20 cellular contexts compared by ENCODE assay signal in genomic region chr12:6476496-6476895, GRCh38. TPM values are rescaled to one million over a fixed set of nuclear protein-coding genes. Genes with fewer than 3 reads are reported as not detected.
A peak's percentile ranks its signal among the peaks of the same experiment; 100 is the strongest.
DNase-seq lines count a peak whose midpoint lies in the region; ATAC-seq and TF ChIP-seq lines count a peak whose summit lies in the region.
"Had no signal": no experiment of that assay in that cellular context is flagged by ENCODE, and none has a peak within 500 bp of the region (broad histone marks: within the 10 kb centered on the region; RNA-seq: fewer than 3 reads in every experiment).

No MANE protein-coding gene starts in this region.

- no peak for TF ChIP-seq CTCF in AG09319 (IDR thresholded peaks at IDR 0.05; ENCODE audit: low read depth, low read length)

- H4K8ac ChIP-seq in trophoblast cell (ENCODE audit: low read depth, low read length) = no peak overlapping the region

- no peaks in the 10 kb centered on the region for H3K9me3 Mint-ChIP-seq in activated CD8-positive, alpha-beta T cell treated with anti-CD3 and anti-CD28 coated beads, Interleukin-2, amount 10 ng/mL, durations not matched to agents 7 days and 5 days (ENCODE audit: insufficient read depth)
- H3K9me3 Mint-ChIP-seq: central memory CD8-positive, alpha-beta T cell had no signal

- CTCF ChIA-PET in activated CD8-positive, alpha-beta T cell treated with anti-CD3 and anti-CD28 coated beads, Interleukin-2, amount 10 ng/mL, durations not matched to agents 7 days and 5 days (lab: Charles Lee) = no interaction called here

- H3K4me3 ChIP-seq in trophoblast cell (ENCODE audit: low read depth, low read length) = no peak overlapping the region
- H3K4me3 ChIP-seq: thyroid gland had no signal

- no peak overlapping the region for H2AK5ac ChIP-seq in trophoblast cell (ENCODE audit: low read length)

- H3K4me1 ChIP-seq in trophoblast cell (ENCODE audit: control insufficient read depth in 1 of 2, insufficient read depth in 2 of 2, low read length in 2 of 2) = peaks cover 8 to 13% of the 10 kb centered on the region in 2 experiments
- H3K4me1 ChIP-seq: BE2C, thyroid gland had no signal

- peaks cover 7% of the 10 kb centered on the region for H3K9me3 ChIP-seq in trophoblast cell (ENCODE audit: insufficient read depth, low read depth, low read length)
- H3K9me3 ChIP-seq: BE2C, thyroid gland had no signal

- H3K79me1 ChIP-seq in trophoblast cell (ENCODE audit: low read length) = peaks cover 10% of the 10 kb centered on the region

- POLR2A ChIA-PET in activated CD8-positive, alpha-beta T cell treated with anti-CD3 and anti-CD28 coated beads, Interleukin-2, amount 10 ng/mL, durations not matched to agents 7 days and 5 days (lab: Charles Lee) = no interaction called here

- peak overlapping the region; percentile 90 for H2BK5ac ChIP-seq in trophoblast cell (ENCODE audit: low read depth, low read length, poor library complexity)

- H4K91ac ChIP-seq in trophoblast cell (ENCODE audit: low read depth, low read length) = peak overlapping the region; percentile 84

- no peak overlapping the region for H2BK12ac ChIP-seq in trophoblast cell (ENCODE audit: low read length)

- no peaks in the 10 kb centered on the region for H3K27me3 ChIP-seq in trophoblast cell (ENCODE audit: insufficient read depth, low read length)
- H3K27me3 ChIP-seq: BE2C, thyroid gland had no signal

- H3K27ac ChIP-seq in trophoblast cell (ENCODE audit: low read depth, low read length) = peak overlapping the region; percentile 98
- H3K27ac ChIP-seq: epithelial cell of prostate, thyroid gland had no signal

- H3K14ac ChIP-seq in trophoblast cell (ENCODE audit: low read length) = no peak overlapping the region

- H3K27ac Mint-ChIP-seq in activated CD8-positive, alpha-beta T cell treated with anti-CD3 and anti-CD28 coated beads, Interleukin-2, amount 10 ng/mL, durations not matched to agents 7 days and 5 days = no peak overlapping the region

- H3K4me3 Mint-ChIP-seq in activated CD8-positive, alpha-beta T cell treated with anti-CD3 and anti-CD28 coated beads, Interleukin-2, amount 10 ng/mL, durations not matched to agents 7 days and 5 days = no peak overlapping the region
- H3K4me3 Mint-ChIP-seq: central memory CD8-positive, alpha-beta T cell had no signal

- no peak overlapping the region for H3K9ac ChIP-seq in trophoblast cell (ENCODE audit: low read length)

- peaks cover 9% of the 10 kb centered on the region for H3K4me1 Mint-ChIP-seq in activated CD8-positive, alpha-beta T cell treated with anti-CD3 and anti-CD28 coated beads, Interleukin-2, amount 10 ng/mL, durations not matched to agents 7 days and 5 days (ENCODE audit: low read depth)

- H3K23ac ChIP-seq in trophoblast cell (ENCODE audit: low read length) = no peak overlapping the region

- H3K27me3 Mint-ChIP-seq in activated CD8-positive, alpha-beta T cell treated with anti-CD3 and anti-CD28 coated beads, Interleukin-2, amount 10 ng/mL, durations not matched to agents 7 days and 5 days (ENCODE audit: low read depth) = peaks cover 12% of the 10 kb centered on the region
- H3K27me3 Mint-ChIP-seq: central memory CD8-positive, alpha-beta T cell had no signal

- peak overlapping the region; percentile 39 for H2BK120ac ChIP-seq in trophoblast cell (ENCODE audit: insufficient read depth, low read length, poor library complexity)

- H3K4me2 ChIP-seq in trophoblast cell (ENCODE audit: low read length) = peak overlapping the region; percentile 10

- H3K36me3 Mint-ChIP-seq in activated CD8-positive, alpha-beta T cell treated with anti-CD3 and anti-CD28 coated beads, Interleukin-2, amount 10 ng/mL, durations not matched to agents 7 days and 5 days (ENCODE audit: low read depth) = no peaks in the 10 kb centered on the region

- WGBS in trophoblast cell (ENCODE audit: extremely low coverage, insufficient coverage, insufficient read length) = no CpG with 5 or more reads among the region's 3 CpGs

- ATAC-seq in GM18909 (IDR thresholded peaks at IDR 0.05; ENCODE audit: poor library complexity, unreplicated experiment) (no peak), GM21786 (IDR thresholded peaks at IDR 0.05; ENCODE audit: unreplicated experiment) (no peak)
- ATAC-seq in activated CD8-positive, alpha-beta T cell treated with anti-CD3 and anti-CD28 coated beads, Interleukin-2, amount 10 ng/mL, durations not matched to agents 7 days and 5 days = no peak

- H4K12ac ChIP-seq in trophoblast cell (ENCODE audit: low read depth, low read length) = no peak overlapping the region

- no peak overlapping the region for H3K18ac ChIP-seq in trophoblast cell (ENCODE audit: low read length)

- no peak overlapping the region for H3K4ac ChIP-seq in trophoblast cell (ENCODE audit: low read depth, low read length)

- no peaks in the 10 kb centered on the region for H3K79me2 ChIP-seq in trophoblast cell (ENCODE audit: control insufficient read depth, insufficient read depth, low read length, poor library complexity)

- H2AFZ ChIP-seq in trophoblast cell (ENCODE audit: insufficient read depth, low read length, poor library complexity) = no peak overlapping the region

- no peaks in the 10 kb centered on the region for H3K36me3 ChIP-seq in trophoblast cell (ENCODE audit: control insufficient read depth in 1 of 2, insufficient read depth in 2 of 2, low read length in 2 of 2)
- H3K36me3 ChIP-seq: BE2C, thyroid gland had no signal

- DNase-seq in AG09319 (ENCODE audit: extremely low read depth, low read depth) = peak; percentile 67
- peak; percentile 88 for DNase-seq in NCI-H226
- peak; percentile 78 for DNase-seq in fibroblast of gingiva (ENCODE audit: low read depth)
- DNase-seq in trophoblast cell = peak; percentile 41 to 58
- no peak for DNase-seq in activated CD8-positive, alpha-beta memory T cell treated with anti-CD3 and anti-CD28 coated beads, Interleukin-2, amount 50 U/mL, for 48 hours
- DNase-seq in activated CD8-positive, alpha-beta T cell treated with anti-CD3 and anti-CD28 coated beads, Interleukin-2, amount 10 ng/mL, durations not matched to agents 7 days and 5 days = no peak
- DNase-seq: activated effector memory CD4-positive, alpha-beta T cell treated with anti-CD3 and anti-CD28 coated beads, Interleukin-2, amount 50 U/mL, for 16 hours; BE2C; DMS79 treated with DMSO at 0.1 percent for 48 hours; GOT3; mesendoderm; NCI-H1694 treated with DMSO at 0.1 percent for 48 hours; NCI-H774; occipital lobe; stimulated activated CD4-positive, alpha-beta T cell treated with anti-CD3 and anti-CD28 coated beads, Interleukin-15, amount 100 ng/mL, for 24 hours; thyroid gland had no signal

RNA-seq across cellular contexts. Expression of gene VAMP1, which starts 6.0 kb away (rescaled TPM):
- 8.1 and 8.3 TPM in 2 replicates for polyA plus RNA-seq in trophoblast cell (2013)
- 10 to 100 TPM; 46.6 to 48.9 TPM for total RNA-seq in activated CD8-positive, alpha-beta T cell treated with anti-CD3 and anti-CD28 coated beads, Interleukin-2, amount 10 ng/mL, durations not matched to agents 7 days and 5 days

RNA-seq across cellular contexts. Expression of gene MRPL51, which starts 16.6 kb away (rescaled TPM):
- 534 and 575 TPM in 2 replicates for polyA plus RNA-seq in trophoblast cell (2013)
- total RNA-seq in activated CD8-positive, alpha-beta T cell treated with anti-CD3 and anti-CD28 coated beads, Interleukin-2, amount 10 ng/mL, durations not matched to agents 7 days and 5 days = 100 to 1,000 TPM; 217 to 228 TPM

RNA-seq across cellular contexts. Expression of gene NCAPD2, which starts 17.4 kb away (rescaled TPM):
- polyA plus RNA-seq in trophoblast cell (2013) = 39.3 and 41.7 TPM in 2 replicates
- total RNA-seq in activated CD8-positive, alpha-beta T cell treated with anti-CD3 and anti-CD28 coated beads, Interleukin-2, amount 10 ng/mL, durations not matched to agents 7 days and 5 days = 100 to 1,000 TPM; 195 to 201 TPM

RNA-seq across cellular contexts. Expression of gene TAPBPL, which starts 24.7 kb away (rescaled TPM):
- polyA plus RNA-seq in trophoblast cell (2013) = 0.04 and 0.17 TPM in 2 replicates
- total RNA-seq in activated CD8-positive, alpha-beta T cell treated with anti-CD3 and anti-CD28 coated beads, Interleukin-2, amount 10 ng/mL, durations not matched to agents 7 days and 5 days = 10 to 100 TPM; 31.2 to 32.5 TPM

RNA-seq across cellular contexts. Expression of gene CD27, which starts 31.7 kb away (rescaled TPM):
- not detected in 2 replicates for polyA plus RNA-seq in trophoblast cell (2013)
- 100 to 1,000 TPM; 112 to 131 TPM for total RNA-seq in activated CD8-positive, alpha-beta T cell treated with anti-CD3 and anti-CD28 coated beads, Interleukin-2, amount 10 ng/mL, durations not matched to agents 7 days and 5 days

Comparison
In these comparisons a context has a peak if more than half of its experiments do, and no peak if none do; other contexts are left out.
1. DNase-seq: peak in AG09319 (single experiment), NCI-H226 (single experiment), fibroblast of gingiva (single experiment) and trophoblast cell (2 of 2); none in activated CD8-positive, alpha-beta memory T cell treated with anti-CD3 and anti-CD28 coated beads, Interleukin-2, amount 50 U/mL, for 48 hours (single experiment) and activated CD8-positive, alpha-beta T cell treated with anti-CD3 and anti-CD28 coated beads, Interleukin-2, amount 10 ng/mL, durations not matched to agents 7 days and 5 days (single experiment).